Comparison of ENCODE assay signal across 7 cellular contexts in the genomic region with DNA sequence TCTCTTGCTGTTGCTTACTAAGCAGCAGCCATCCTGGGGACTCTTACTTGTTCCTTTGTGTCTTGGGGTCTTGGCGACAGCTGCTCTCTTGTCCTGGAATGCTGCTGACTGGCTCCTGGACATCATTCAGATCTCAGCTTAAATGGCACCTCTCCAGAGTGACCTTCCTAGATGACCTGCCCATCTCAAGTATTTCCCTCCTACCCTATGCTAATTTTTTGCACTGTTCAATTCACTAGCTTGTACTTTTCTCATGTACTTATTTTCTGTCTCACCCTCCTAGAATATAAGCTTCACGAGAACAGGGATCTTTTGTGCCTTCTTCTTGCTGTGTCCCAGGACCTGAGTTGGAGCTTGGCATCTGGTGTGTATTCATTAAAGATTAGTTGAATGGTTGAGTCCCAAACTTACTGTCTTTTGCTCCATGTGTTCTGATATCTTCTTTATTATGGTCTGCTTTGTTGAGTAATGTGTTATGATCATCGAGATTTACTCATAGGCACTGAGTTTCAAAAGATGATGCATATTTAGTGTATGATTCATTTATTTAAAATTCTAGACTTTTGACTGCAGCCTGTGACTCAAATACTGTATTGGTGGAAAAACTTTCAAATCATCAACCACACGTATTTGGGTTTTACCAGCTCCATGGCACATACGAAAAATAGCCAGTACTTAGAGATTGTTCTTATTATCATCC.
A peak's percentile ranks its signal among the peaks of the same experiment; 100 is the strongest.
DNase-seq lines count a peak whose midpoint lies in the region; FAIRE-seq and TF ChIP-seq lines count a peak whose summit lies in the region.
"Not testable (repeated sequence)": the region's sequence is repeated elsewhere in the genome, so short reads cannot be mapped to it uniquely, and the experiment has no call there.

No MANE protein-coding gene starts in this region.

- not testable (repeated sequence) for H3K4me3 ChIP-seq in smooth muscle cell

- H3K79me2 ChIP-seq in smooth muscle cell (ENCODE audit: low read depth): not testable (repeated sequence)

- H3K27ac Mint-ChIP-seq in activated CD4-positive, alpha-beta T cell treated with anti-CD3 and anti-CD28 coated beads, Interleukin-2, amount 10 ng/mL, durations not matched to agents 24 days and 14 days: peak overlapping the region; percentile 94
- H3K27ac Mint-ChIP-seq in activated naive CD4-positive, alpha-beta T cell treated with anti-CD3 and anti-CD28 coated beads for 36 hours: peak overlapping the region; percentile 77
- peak overlapping the region; percentile 93 for H3K27ac Mint-ChIP-seq in chondrocyte (ENCODE audit: unreplicated experiment)

- intact Hi-C loops in activated CD4-positive, alpha-beta T cell treated with anti-CD3 and anti-CD28 coated beads, Interleukin-2, amount 10 ng/mL, durations not matched to agents 24 days and 14 days (cut with micrococcal nuclease); activated naive CD4-positive, alpha-beta T cell treated with anti-CD3 and anti-CD28 coated beads for 36 hours (cut with micrococcal nuclease): not testable (repeated sequence)

- not testable (repeated sequence) for H3K36me3 ChIP-seq in smooth muscle cell (ENCODE audit: low read depth)

- H3K27ac ChIP-seq in smooth muscle cell (ENCODE audit: low read depth): peak overlapping the region; percentile 91

- DNase-seq in H54 (ENCODE audit: insufficient read length, low spot score); activated CD4-positive, alpha-beta T cell treated with anti-CD3 and anti-CD28 coated beads, Interleukin-2, amount 10 ng/mL, durations not matched to agents 24 days and 14 days; activated naive CD4-positive, alpha-beta T cell treated with anti-CD3 and anti-CD28 coated beads for 36 hours; chondrocyte (ENCODE audit: low spot score); smooth muscle cell (lab: John Stamatoyannopoulos, UW; ENCODE audit: unreplicated experiment): not testable (repeated sequence)
- DNase-seq in RCC 7860 (ENCODE audit: low spot score) (peak; percentile 7), kidney tubule cell (ENCODE audit: low spot score) (peak; percentile 18)

- not testable (repeated sequence) for H3F3A ChIP-seq in smooth muscle cell (ENCODE audit: low read depth)

- peak; percentile 33 for FAIRE-seq in H54 (lab: Jason Lieb, UNC)
- FAIRE-seq in RCC 7860 (lab: Jason Lieb, UNC): peak; percentile 94

- H3K36me3 Mint-ChIP-seq in activated CD4-positive, alpha-beta T cell treated with anti-CD3 and anti-CD28 coated beads, Interleukin-2, amount 10 ng/mL, durations not matched to agents 24 days and 14 days (ENCODE audit: low read depth); activated naive CD4-positive, alpha-beta T cell treated with anti-CD3 and anti-CD28 coated beads for 36 hours (ENCODE audit: low read depth); chondrocyte (ENCODE audit: low read depth): not testable (repeated sequence)

- H3K9ac ChIP-seq in smooth muscle cell (ENCODE audit: low read depth): peak overlapping the region; percentile 73

- H3K9me3 Mint-ChIP-seq in activated CD4-positive, alpha-beta T cell treated with anti-CD3 and anti-CD28 coated beads, Interleukin-2, amount 10 ng/mL, durations not matched to agents 24 days and 14 days; activated naive CD4-positive, alpha-beta T cell treated with anti-CD3 and anti-CD28 coated beads for 36 hours; chondrocyte (ENCODE audit: low read depth): not testable (repeated sequence)

- H3K4me3 Mint-ChIP-seq in activated CD4-positive, alpha-beta T cell treated with anti-CD3 and anti-CD28 coated beads, Interleukin-2, amount 10 ng/mL, durations not matched to agents 24 days and 14 days: peak overlapping the region; percentile 67
- H3K4me3 Mint-ChIP-seq in activated naive CD4-positive, alpha-beta T cell treated with anti-CD3 and anti-CD28 coated beads for 36 hours; chondrocyte (ENCODE audit: unreplicated experiment): not testable (repeated sequence)

- peak overlapping the region; percentile 53 for H3K4me2 ChIP-seq in smooth muscle cell

- CTCF ChIA-PET in activated naive CD4-positive, alpha-beta T cell treated with anti-CD3 and anti-CD28 coated beads for 36 hours (lab: Charles Lee): not testable (repeated sequence)

- H3K4me1 ChIP-seq in smooth muscle cell (ENCODE audit: low read depth): not testable (repeated sequence)

- H2AFZ ChIP-seq in smooth muscle cell (ENCODE audit: low read depth): not testable (repeated sequence)

- not testable (repeated sequence) for H4K20me1 ChIP-seq in smooth muscle cell (ENCODE audit: low read depth)

- TF ChIP-seq POLR2A in H54 (IDR thresholded peaks at IDR 0.05; ENCODE audit: low read depth, low read length): not testable (repeated sequence)

- not testable (repeated sequence) for TF ChIP-seq CTCF in chondrocyte (IDR thresholded peaks at IDR 0.05); smooth muscle cell (IDR thresholded peaks at IDR 0.05; ENCODE audit: borderline replicate concordance, insufficient read depth, poor library complexity, severe bottlenecking)

- not testable (repeated sequence) for H3K27me3 Mint-ChIP-seq in activated CD4-positive, alpha-beta T cell treated with anti-CD3 and anti-CD28 coated beads, Interleukin-2, amount 10 ng/mL, durations not matched to agents 24 days and 14 days; activated naive CD4-positive, alpha-beta T cell treated with anti-CD3 and anti-CD28 coated beads for 36 hours (ENCODE audit: low read depth); chondrocyte (ENCODE audit: low read depth)

- not testable (repeated sequence) for H3K27me3 ChIP-seq in smooth muscle cell (ENCODE audit: low read depth)

- H3K4me1 Mint-ChIP-seq in activated CD4-positive, alpha-beta T cell treated with anti-CD3 and anti-CD28 coated beads, Interleukin-2, amount 10 ng/mL, durations not matched to agents 24 days and 14 days: peaks cover 31% of the 10 kb centered on the region
- peaks cover 33% of the 10 kb centered on the region for H3K4me1 Mint-ChIP-seq in activated naive CD4-positive, alpha-beta T cell treated with anti-CD3 and anti-CD28 coated beads for 36 hours (ENCODE audit: low read depth)
- peaks cover 16% of the 10 kb centered on the region for H3K4me1 Mint-ChIP-seq in chondrocyte (ENCODE audit: low read depth)

- WGBS in smooth muscle cell (ENCODE audit: low lambda C conversion rate): 50% methylated on average over 4 of the region's 5 CpGs

- H3K9me3 ChIP-seq in smooth muscle cell (replicated peaks; ENCODE audit: low read depth): not testable (repeated sequence)
